1 cellular context compared by ENCODE assay signal in the genomic region with DNA sequence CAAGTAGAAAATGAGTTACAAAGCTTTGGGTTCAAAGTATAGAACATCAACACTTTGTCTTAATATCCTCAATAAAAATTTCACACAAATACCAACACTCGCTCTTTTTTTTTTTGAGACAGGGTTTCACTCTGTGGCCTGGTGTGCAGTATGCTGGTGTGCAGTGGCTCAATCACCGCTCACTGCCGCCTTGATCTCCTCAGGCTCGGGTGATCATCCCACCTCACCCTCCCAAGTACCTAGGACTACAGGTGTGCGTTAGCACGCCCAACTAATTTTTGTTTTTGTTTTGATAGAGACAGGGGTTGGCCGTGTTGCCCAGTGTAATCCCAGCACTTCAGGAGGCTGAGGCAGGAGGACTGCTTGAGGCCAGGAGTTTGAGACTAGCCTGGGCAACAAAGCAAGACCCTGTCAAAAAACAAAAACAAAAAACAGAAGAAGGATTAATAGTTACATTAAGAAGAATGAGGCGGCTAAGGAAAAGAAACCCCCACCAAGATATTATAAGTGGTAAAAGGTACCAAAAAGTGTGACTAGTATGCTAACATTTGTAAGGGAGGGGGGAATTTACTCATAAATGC.
TF ChIP-seq lines count a peak whose summit lies in the region.

No MANE protein-coding gene starts in this region.

TF ChIP-seq in HEK293T, 16 proteins besides CTCF, POLR2A, EP300 and RAD21 (continued from another document):
- TF ChIP-seq, protein P1, sequence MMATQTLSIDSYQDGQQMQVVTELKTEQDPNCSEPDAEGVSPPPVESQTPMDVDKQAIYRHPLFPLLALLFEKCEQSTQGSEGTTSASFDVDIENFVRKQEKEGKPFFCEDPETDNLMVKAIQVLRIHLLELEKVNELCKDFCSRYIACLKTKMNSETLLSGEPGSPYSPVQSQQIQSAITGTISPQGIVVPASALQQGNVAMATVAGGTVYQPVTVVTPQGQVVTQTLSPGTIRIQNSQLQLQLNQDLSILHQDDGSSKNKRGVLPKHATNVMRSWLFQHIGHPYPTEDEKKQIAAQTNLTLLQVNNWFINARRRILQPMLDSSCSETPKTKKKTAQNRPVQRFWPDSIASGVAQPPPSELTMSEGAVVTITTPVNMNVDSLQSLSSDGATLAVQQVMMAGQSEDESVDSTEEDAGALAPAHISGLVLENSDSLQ (IDR thresholded peaks at IDR 0.05) = no peak
- no peak for TF ChIP-seq HDGF (IDR thresholded peaks at IDR 0.05; ENCODE audit: borderline replicate concordance)
- TF ChIP-seq ARNT (IDR thresholded peaks at IDR 0.05) = no peak
- no peak for TF ChIP-seq BHLHE40 (IDR thresholded peaks at IDR 0.05; ENCODE audit: borderline replicate concordance)
- no peak for TF ChIP-seq L3MBTL2 (conservative IDR thresholded peaks at IDR 0.05)
TF ChIP-seq in HEK293T: peak in this region for 0.
